In the genomic region with DNA sequence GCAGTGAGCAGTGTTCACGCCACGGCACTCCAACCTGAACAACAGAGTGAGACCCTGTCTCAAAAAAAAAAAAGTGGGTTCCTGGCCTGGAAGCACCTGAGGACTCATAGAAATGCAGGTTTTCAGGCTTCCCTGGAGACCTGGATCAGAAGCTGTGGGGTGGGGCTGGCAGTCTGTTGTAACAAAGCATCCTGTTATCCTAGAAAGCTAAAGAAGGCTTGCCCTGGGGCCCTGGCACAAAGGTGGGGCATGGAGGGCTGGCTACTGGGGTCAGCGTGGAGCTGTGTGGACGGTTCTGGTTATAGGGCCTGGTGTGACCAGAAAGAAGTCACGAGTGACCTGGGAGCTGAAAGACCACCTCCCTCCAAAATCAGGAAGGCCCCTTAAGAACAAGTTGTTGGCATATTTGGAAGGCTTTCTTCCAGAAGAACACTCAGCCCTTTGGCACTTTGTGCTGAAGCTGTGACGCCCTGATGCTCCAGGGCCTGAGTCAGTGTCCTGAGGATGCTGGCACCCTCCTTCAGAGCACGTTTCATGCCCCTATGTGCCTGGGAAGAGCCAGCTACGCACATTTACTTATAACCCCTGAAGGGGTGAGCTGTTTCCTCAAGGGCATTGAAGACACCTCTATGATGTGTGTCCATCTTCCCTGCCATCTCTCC, we compare ENCODE assay signal across 17 cellular contexts. TPM values are rescaled to one million over a fixed set of nuclear protein-coding genes. Genes with fewer than 3 reads are reported as not detected.
DNase-seq lines count a peak whose midpoint lies in the region; ATAC-seq and TF ChIP-seq lines count a peak whose summit lies in the region.
"Had no signal": no experiment of that assay in that cellular context is flagged by ENCODE, and none has a peak within 500 bp of the region (broad histone marks: within the 10 kb centered on the region; RNA-seq: fewer than 3 reads in every experiment).

No MANE protein-coding gene starts in this region.

- H4K91ac ChIP-seq in neuronal stem cell (ENCODE audit: low read depth, low read length, poor library complexity) = no peak overlapping the region

- H2AFZ ChIP-seq in SK-N-SH (ENCODE audit: low read depth) (0 out of 2 replicates have a peak overlapping the region, but pooled peaks have one; percentile 85), neuronal stem cell (ENCODE audit: low read length) (no peak overlapping the region)

- H2BK120ac ChIP-seq in neuronal stem cell (ENCODE audit: low read depth, low read length) = no peak overlapping the region

- H3K36me3 ChIP-seq in SK-N-SH (replicated peaks in 1 of 2; ENCODE audit: control insufficient read depth in 1 of 2, insufficient read depth in 2 of 2, low read length in 1 of 2) = no peaks in the 10 kb centered on the region
- H3K36me3 ChIP-seq in neuronal stem cell (replicated peaks in 1 of 2; ENCODE audit: control insufficient read depth in 2 of 2, insufficient read depth in 2 of 2, low read length in 2 of 2) = no peaks in the 10 kb centered on the region
- no peaks in the 10 kb centered on the region for H3K36me3 ChIP-seq in urinary bladder (ENCODE audit: insufficient read depth)

- H3K79me2 ChIP-seq in SK-N-SH (ENCODE audit: insufficient read depth) = no peaks in the 10 kb centered on the region

- H3K9me3 ChIP-seq in SK-N-SH = no peaks in the 10 kb centered on the region
- no peaks in the 10 kb centered on the region for H3K9me3 ChIP-seq in neuronal stem cell (replicated peaks in 1 of 2; ENCODE audit: control insufficient read depth in 2 of 2, insufficient read depth in 1 of 2, low read depth in 1 of 2, low read length in 2 of 2)

- H4K8ac ChIP-seq in neuronal stem cell (ENCODE audit: low read depth, low read length) = no peak overlapping the region

- H3K18ac ChIP-seq in neuronal stem cell (ENCODE audit: low read length) = peak overlapping the region; percentile 41

- H3K4me1 ChIP-seq in SK-N-SH (ENCODE audit: control insufficient read depth in 1 of 2, insufficient read depth in 2 of 2, low read depth in 1 of 2, low read length in 1 of 2) (peaks cover 18 to 28% of the 10 kb centered on the region in 2 experiments; a peak in 2 of 4 replicates), neuronal stem cell (ENCODE audit: control insufficient read depth in 2 of 2, insufficient read depth in 1 of 2, low read depth in 1 of 2, low read length in 2 of 2) (peaks cover 1 to 6% of the 10 kb centered on the region in 2 donors), urinary bladder (ENCODE audit: insufficient read depth) (no peaks in the 10 kb centered on the region)

- POLR2A ChIA-PET in SK-N-SH (lab: Yijun Ruan, JAX) = interaction anchor here (0.6 kb wide), 2 partner anchors 101 to 522 kb away, joined by 3 read pairs; no protein-coding TSS in a partner anchor

- H2BK5ac ChIP-seq in neuronal stem cell (ENCODE audit: low read length) = no peak overlapping the region

- H3K4me2 ChIP-seq in SK-N-SH = 0 out of 2 replicates have a peak overlapping the region, but pooled peaks have one; percentile 19
- H3K4me2 ChIP-seq in neuronal stem cell (ENCODE audit: insufficient read depth, low read length, poor library complexity, severe bottlenecking) = no peak overlapping the region

- no peak for ATAC-seq in SK-N-SH treated with all-trans-retinoic acid at 6 μM for 48 hours
- ATAC-seq in HG03139 (IDR thresholded peaks at IDR 0.05; ENCODE audit: unreplicated experiment) = no peak
- ATAC-seq: left colon had no signal

- no peaks in the 10 kb centered on the region for H3K27me3 ChIP-seq in SK-N-SH (ENCODE audit: insufficient read depth)
- peaks cover 0 to 55% (median 8%) of the 10 kb centered on the region in 3 experiments for H3K27me3 ChIP-seq in neuronal stem cell (ENCODE audit: control insufficient read depth in 3 of 3, insufficient read depth in 3 of 3, low read depth in 1 of 3, low read length in 3 of 3)

- H3K23ac ChIP-seq in neuronal stem cell (ENCODE audit: low read depth, low read length, poor library complexity) = peak overlapping the region; percentile 37

- DNase-seq in SK-N-SH (no peak), fibroblast of mammary gland (ENCODE audit: low read depth) (peak; percentile 89), neuronal stem cell (ENCODE audit: low spot score) (no peak), SW480 (ENCODE audit: low spot score) (no peak)
- no peak for DNase-seq in stimulated activated CD4-positive, alpha-beta T cell treated with anti-CD3 and anti-CD28 coated beads, Interleukin-2, amount 100 ng/mL, for 24 hours
- DNase-seq: activated B cell treated with CpG ODN at 0.5 μM for 24 hours; COR-L47; dermis blood vessel endothelial cell; head of caudate nucleus; NCI-H2107; stimulated activated naive CD4-positive, alpha-beta T cell treated with Interleukin-2 at 50 U/mL for 16 hours; SW 1271 had no signal

- H2BK15ac ChIP-seq in neuronal stem cell (ENCODE audit: low read length) = no peak overlapping the region

- H2AK5ac ChIP-seq in neuronal stem cell (ENCODE audit: low read depth, low read length) = peak overlapping the region; percentile 58

- TF ChIP-seq CTCF in SK-N-SH (IDR thresholded peaks at IDR 0.05) (no peak), fibroblast of mammary gland (conservative IDR thresholded peaks at IDR 0.05; ENCODE audit: control insufficient read depth, insufficient read depth, low read depth, low read length) (no peak)

- H3K9me2 ChIP-seq in SK-N-SH = no peaks in the 10 kb centered on the region

- no peak for TF ChIP-seq EP300 in SK-N-SH (IDR thresholded peaks at IDR 0.05; ENCODE audit: borderline replicate concordance in 1 of 2, low read depth in 1 of 2, low read length in 1 of 2)

- H3K4me3 ChIP-seq in SK-N-SH (ENCODE audit: low read depth in 2 of 2, low read length in 1 of 2) (no peak overlapping the region), fibroblast of mammary gland (ENCODE audit: control insufficient read depth, low read depth, low read length) (no peak overlapping the region), neuronal stem cell (ENCODE audit: low read length in 2 of 2) (no peak overlapping the region), urinary bladder (ENCODE audit: low read depth, low read length) (no peak overlapping the region)

- H3K4ac ChIP-seq in neuronal stem cell (ENCODE audit: low read length) = no peak overlapping the region

- H3K79me1 ChIP-seq in neuronal stem cell (ENCODE audit: low read depth, low read length) = peaks cover 3% of the 10 kb centered on the region

- H3K27ac ChIP-seq in SK-N-SH (ENCODE audit: low read depth in 2 of 2, low read length in 1 of 2) (peak overlapping the region; percentile 58 to 73), neuronal stem cell (replicated peaks; ENCODE audit: low read length) (no peak overlapping the region), urinary bladder (ENCODE audit: low read depth) (peak overlapping the region; percentile 79)
- H3K27ac ChIP-seq: 22Rv1 had no signal

- no peak overlapping the region for H3K14ac ChIP-seq in neuronal stem cell (ENCODE audit: low read length)

- H3K9ac ChIP-seq in SK-N-SH (peak overlapping the region; percentile 49), neuronal stem cell (ENCODE audit: low read depth, low read length, poor library complexity) (no peak overlapping the region)

- H4K20me1 ChIP-seq in SK-N-SH (ENCODE audit: insufficient read depth) = no peaks in the 10 kb centered on the region

- WGBS in SK-N-SH (ENCODE audit: low lambda C conversion rate) = 95% methylated on average over 8 of the region's 8 CpGs
- no CpG with 5 or more reads among the region's 8 CpGs for WGBS in neuronal stem cell (ENCODE audit: extremely low coverage in 2 of 2, insufficient read length in 2 of 2, insufficient replicate concordance in 1 of 2), 2 donors
- WGBS in urinary bladder = 73% methylated on average over 8 of the region's 8 CpGs

- CTCF ChIA-PET in SK-N-SH (lab: Yijun Ruan, JAX) = interaction anchor here (0.7 to 1.6 kb wide), 9 partner anchors 24 to 204 kb away, joined by 3 to 7 read pairs (median 3); no protein-coding TSS in a partner anchor

- TF ChIP-seq RAD21 in SK-N-SH (IDR thresholded peaks at IDR 0.05; ENCODE audit: low read length) = no peak

- no peak overlapping the region for H2BK12ac ChIP-seq in neuronal stem cell (ENCODE audit: low read length)

- peaks cover 17% of the 10 kb centered on the region for H3F3A ChIP-seq in SK-N-SH (replicated peaks; ENCODE audit: insufficient read depth)

TF ChIP-seq in SK-N-SH, 30 proteins besides CTCF, POLR2A, EP300 and RAD21 (continues in another document):
- TF ChIP-seq NFIC (IDR thresholded peaks at IDR 0.05; ENCODE audit: borderline replicate concordance) = no peak

TF ChIP-seq in SK-N-SH treated with all-trans-retinoic acid at 6 μM for 48 hours, 23 proteins besides CTCF, POLR2A, EP300 and RAD21 (continues in another document):
- TF ChIP-seq OSR1 (CRISPR knock-in tag; IDR thresholded peaks at IDR 0.05) (no peak), ISL1 (CRISPR knock-in tag; IDR thresholded peaks at IDR 0.05) (no peak), GLIS3 (CRISPR knock-in tag; IDR thresholded peaks at IDR 0.05) (no peak), BACH2 (CRISPR knock-in tag; IDR thresholded peaks at IDR 0.05; ENCODE audit: borderline replicate concordance) (no peak), SNAI2 (CRISPR knock-in tag; IDR thresholded peaks at IDR 0.05) (no peak), TCF4 (CRISPR knock-in tag; IDR thresholded peaks at IDR 0.05; ENCODE audit: borderline replicate concordance) (no peak)
- TF ChIP-seq, protein P1, sequence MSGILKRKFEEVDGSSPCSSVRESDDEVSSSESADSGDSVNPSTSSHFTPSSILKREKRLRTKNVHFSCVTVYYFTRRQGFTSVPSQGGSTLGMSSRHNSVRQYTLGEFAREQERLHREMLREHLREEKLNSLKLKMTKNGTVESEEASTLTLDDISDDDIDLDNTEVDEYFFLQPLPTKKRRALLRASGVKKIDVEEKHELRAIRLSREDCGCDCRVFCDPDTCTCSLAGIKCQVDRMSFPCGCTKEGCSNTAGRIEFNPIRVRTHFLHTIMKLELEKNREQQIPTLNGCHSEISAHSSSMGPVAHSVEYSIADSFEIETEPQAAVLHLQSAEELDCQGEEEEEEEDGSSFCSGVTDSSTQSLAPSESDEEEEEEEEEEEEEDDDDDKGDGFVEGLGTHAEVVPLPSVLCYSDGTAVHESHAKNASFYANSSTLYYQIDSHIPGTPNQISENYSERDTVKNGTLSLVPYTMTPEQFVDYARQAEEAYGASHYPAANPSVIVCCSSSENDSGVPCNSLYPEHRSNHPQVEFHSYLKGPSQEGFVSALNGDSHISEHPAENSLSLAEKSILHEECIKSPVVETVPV (CRISPR knock-in tag; IDR thresholded peaks at IDR 0.05) = no peak

RNA-seq across cellular contexts. Expression of gene CRISPLD2, which starts 6.2 kb away (rescaled TPM):
- 5.3 and 6.3 TPM in 2 replicates for polyA plus RNA-seq in SK-N-SH (2012; rRNA removed)
- 3.3 and 3.8 TPM in 2 replicates for polyA plus RNA-seq in SK-N-SH (2012; cell fraction: cytosol; rRNA removed)
- 4.4 and 4.5 TPM in 2 replicates for polyA plus RNA-seq in SK-N-SH (2012; cell fraction: nucleus; rRNA removed)
- 0.14 TPM for polyA plus RNA-seq in neuronal stem cell (2013, experiment 1 of 2)
- polyA plus RNA-seq in neuronal stem cell (2013, experiment 2 of 2) = 0.12 TPM
- total RNA-seq in urinary bladder = 69.1 TPM
- polyA plus RNA-seq in urinary bladder = 228 TPM
- total RNA-seq: activated B cell treated with CpG ODN at 0.5 μM for 24 hours had no signal

Comparison
In these comparisons a context has a peak if more than half of its experiments do, and no peak if none do; other contexts are left out.
1. RNA of gene CRISPLD2, which starts 6.2 kb away (polyA plus RNA-seq): 228 TPM in urinary bladder (single experiment); 3.3 to 6.3 TPM in SK-N-SH; every median in the first group is over 10 times any median in the second.